ENCODE assay signal across 23 cellular contexts in the genomic region with DNA sequence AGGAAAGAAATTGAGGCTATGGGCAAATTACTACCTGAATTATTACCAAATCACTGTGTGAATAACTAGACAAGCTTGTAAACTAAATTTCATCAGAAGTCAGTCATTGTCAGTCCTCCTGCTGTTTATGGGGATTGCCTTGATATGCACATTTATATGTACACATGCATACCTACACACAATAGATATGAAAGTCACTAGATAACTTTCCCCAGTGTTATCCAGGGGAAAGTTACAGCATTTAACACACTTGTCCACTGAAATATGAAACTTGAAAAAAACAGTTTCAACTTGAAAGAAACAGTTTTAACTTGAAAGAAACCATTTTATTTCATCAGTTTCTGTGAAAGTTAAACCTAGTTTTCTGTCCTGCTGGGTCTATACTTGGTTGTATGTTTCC.
DNase-seq lines count a peak whose midpoint lies in the region; FAIRE-seq and TF ChIP-seq lines count a peak whose summit lies in the region.
"Had no signal": no experiment of that assay in that cellular context is flagged by ENCODE, and none has a peak within 500 bp of the region (broad histone marks: within the 10 kb centered on the region; RNA-seq: fewer than 3 reads in every experiment).

No MANE protein-coding gene starts in this region.

- peak; percentile 21 for FAIRE-seq in GM19239 (lab: Jason Lieb, UNC)
- FAIRE-seq: A204.1, D721Med, GM12878, GM12892 had no signal

- in situ Hi-C loops in GM13976 (cut with MboI; ENCODE audit: low sequenced_read_pairs, unreplicated experiment) = no loop called here

- peak overlapping the region; percentile 61 for H3K27ac ChIP-seq in VCaP
- H3K27ac ChIP-seq: BLaER1 treated with 17β-estradiol and CSF1 and Interleukin-3, amounts not matched to agents 10 nM and 100 nM; C4-2B had no signal

- TF ChIP-seq CTCF in VCaP (conservative IDR thresholded peaks at IDR 0.05) = no peak
- TF ChIP-seq CTCF in GM13976 (IDR thresholded peaks at IDR 0.05; ENCODE audit: borderline replicate concordance, control extremely low read depth, extremely low read depth, insufficient read depth, missing control alignments) = no peak

- DNase-seq in GM19239 (ENCODE audit: insufficient read length, low spot score) = no peak
- DNase-seq in GM13976 (ENCODE audit: low spot score) = no peak
- DNase-seq in DMS 273 treated with DMSO at 0.1 percent for 48 hours (lab: John Stamatoyannopoulos, UW) = no peak
- no peak for DNase-seq in HuH-7.5 (ENCODE audit: low spot score)
- DNase-seq: 8988T; AML-193; Caco-2; Calu3; CD4-positive, alpha-beta T cell; CD8-positive, alpha-beta T cell; DMS153; DMS53; DMS79; DND-41; EL; GDM1 had no signal
